In genomic region chr17:36609498-36609862, GRCh38 we compare ENCODE assay signal across 12 cellular contexts. TPM values are rescaled to one million over a fixed set of nuclear protein-coding genes. Genes with fewer than 3 reads are reported as not detected.
DNase-seq lines count a peak whose midpoint lies in the region; ATAC-seq and TF ChIP-seq lines count a peak whose summit lies in the region.
"Had no signal": no experiment of that assay in that cellular context is flagged by ENCODE, and none has a peak within 500 bp of the region (broad histone marks: within the 10 kb centered on the region; RNA-seq: fewer than 3 reads in every experiment).

No MANE protein-coding gene starts in this region.

- H3K9me3 ChIP-seq in HCT116 (ENCODE audit: control insufficient read depth in 1 of 2, insufficient read depth in 1 of 2, low read depth in 1 of 2, low read length in 2 of 2) (no peaks in the 10 kb centered on the region), neural progenitor cell (ENCODE audit: low read depth) (no peaks in the 10 kb centered on the region), prostate gland (no peaks in the 10 kb centered on the region)
- H3K9me3 ChIP-seq: SK-N-SH had no signal

- ATAC-seq in HCT116 (no peak), WTC11 (peak; percentile 48)

- H3F3A ChIP-seq in neural progenitor cell (ENCODE audit: low read depth): peaks cover under 1% of the 10 kb centered on the region

- H3K4me2 ChIP-seq in HCT116 (ENCODE audit: low read length) (no peak overlapping the region), neural progenitor cell (no peak overlapping the region)
- H3K4me2 ChIP-seq: SK-N-SH had no signal

- H3K27me3 Mint-ChIP-seq in WTC11 (ENCODE audit: low read depth): no peaks in the 10 kb centered on the region
- H3K27me3 Mint-ChIP-seq in neural progenitor cell (ENCODE audit: insufficient read depth, low read depth): peaks cover 3% of the 10 kb centered on the region
- H3K27me3 Mint-ChIP-seq: CD4-positive, alpha-beta memory T cell; T-cell had no signal

- DNase-seq in NCI-H2171 (lab: John Stamatoyannopoulos, UW) (peak; percentile 64), NCI-H2171 treated with DMSO at 0.1 percent for 48 hours (lab: John Stamatoyannopoulos, UW) (no peak), HCT116 (ENCODE audit: low read depth, low spot score) (no peak), WTC11 (ENCODE audit: low spot score) (peak; percentile 52), neural progenitor cell (ENCODE audit: low spot score) (no peak), prostate gland (ENCODE audit: low spot score) (no peak), KBM-7 (no peak), NCI-H1417 (lab: John Stamatoyannopoulos, UW) (no peak)
- DNase-seq: CD4-positive, alpha-beta memory T cell; KG1; SK-N-SH had no signal

- H3K36me3 Mint-ChIP-seq in WTC11 (peaks cover 14% of the 10 kb centered on the region), neural progenitor cell (no peaks in the 10 kb centered on the region)

- peak in 1 of 3 experiments; percentile 26; a peak in 1 of 6 replicates for TF ChIP-seq CTCF in HCT116 (IDR thresholded peaks at IDR 0.05 in 2 of 3, conservative IDR thresholded peaks at IDR 0.05 in 1 of 3; ENCODE audit: borderline replicate concordance in 1 of 3, insufficient read depth in 1 of 3, low read depth in 2 of 3, low read length in 2 of 3)
- peak; percentile 12; the same call in 1 of the 2 replicates for TF ChIP-seq CTCF in WTC11 (IDR thresholded peaks at IDR 0.05)
- TF ChIP-seq CTCF in neural progenitor cell (IDR thresholded peaks at IDR 0.05): no peak
- no peak for TF ChIP-seq CTCF in prostate gland (IDR thresholded peaks at IDR 0.05)

- WGBS in prostate gland: 86% methylated on average over 7 of the region's 7 CpGs

- in situ Hi-C loops in KBM-7 (cut with MboI; ENCODE audit: low pct_unique_long_range_greater_than_20kb, low sequenced_read_pairs): loop anchor here (25.0 kb wide), 3 partner anchors 453 to 778 kb away; partner anchors contain the start of gene C17orf78

- H3K36me3 ChIP-seq in HCT116 (ENCODE audit: control insufficient read depth in 1 of 2, insufficient read depth in 2 of 2, low read length in 2 of 2) (peaks cover 0 to 9% of the 10 kb centered on the region in 2 experiments; a peak in 1 of 4 replicates), neural progenitor cell (no peaks in the 10 kb centered on the region), prostate gland (no peaks in the 10 kb centered on the region)

- H3K27ac Mint-ChIP-seq in WTC11: no peak overlapping the region
- H3K27ac Mint-ChIP-seq in neural progenitor cell: no peak overlapping the region
- H3K27ac Mint-ChIP-seq: T-cell had no signal

- H3K79me2 ChIP-seq in HCT116 (ENCODE audit: insufficient read depth, low read length) (peaks cover 17% of the 10 kb centered on the region), neural progenitor cell (ENCODE audit: low read depth) (no peaks in the 10 kb centered on the region)

- CTCF ChIA-PET in HCT116 (lab: Charles Lee): interaction anchor here (2.1 kb wide), 1 partner anchor 8 kb away, joined by 6 read pairs; the partner anchor contains the start of gene MRM1
- CTCF ChIA-PET in WTC11 (lab: Charles Lee): interaction anchor here (1.0 kb wide), 1 partner anchor 17 kb away, joined by 6 read pairs; no protein-coding TSS in a partner anchor

- H3K4me3 ChIP-seq in HCT116 (replicated peaks in 1 of 2; ENCODE audit: low read depth in 1 of 2, low read length in 2 of 2): no peak overlapping the region
- H3K4me3 ChIP-seq in neural progenitor cell: no peak overlapping the region
- no peak overlapping the region for H3K4me3 ChIP-seq in prostate gland

- intact Hi-C loops in HCT116 (cut with micrococcal nuclease): no loop called here
- intact Hi-C loops in prostate gland (cut with DNase I): no loop called here

- H3K4me1 ChIP-seq in HCT116 (ENCODE audit: control insufficient read depth in 1 of 2, insufficient read depth in 2 of 2, low read length in 2 of 2) (peaks cover 17 to 31% of the 10 kb centered on the region in 2 experiments; a peak in 3 of 4 replicates), neural progenitor cell (peaks cover 15% of the 10 kb centered on the region), prostate gland (replicated peaks) (no peaks in the 10 kb centered on the region)

- no peaks in the 10 kb centered on the region for H4K20me1 ChIP-seq in HCT116 (ENCODE audit: insufficient read depth)
- H4K20me1 ChIP-seq in neural progenitor cell (ENCODE audit: low read depth): no peaks in the 10 kb centered on the region

- RAD21 ChIA-PET in HCT116 (lab: Charles Lee; ENCODE audit: low non-redundant PET in 1 of 2, low total read pairs in 2 of 2, uncharacterized antibody in 2 of 2, unreplicated experiment in 2 of 2): no interaction called here

- H3K27ac ChIP-seq in HCT116 (ENCODE audit: low read depth, low read length) (0 out of 2 replicates have a peak overlapping the region, but pooled peaks have one; percentile 58), neural progenitor cell (no peak overlapping the region), prostate gland (no peak overlapping the region)

- H3K4me1 Mint-ChIP-seq in WTC11 (peaks cover 40% of the 10 kb centered on the region), neural progenitor cell (peaks cover 2% of the 10 kb centered on the region)

- no peak overlapping the region for H3K9ac ChIP-seq in HCT116 (ENCODE audit: low read length)
- H3K9ac ChIP-seq in neural progenitor cell: no peak overlapping the region
- H3K9ac ChIP-seq: SK-N-SH had no signal

- H3K9me2 ChIP-seq in HCT116 (ENCODE audit: insufficient read depth): no peaks in the 10 kb centered on the region
- H3K9me2 ChIP-seq: SK-N-SH had no signal

- BruUV-seq in HCT116 (replicated peaks; lab: Mats Ljungman, UMichigan): no TSS peak

- no peak overlapping the region for H2AFZ ChIP-seq in HCT116 (ENCODE audit: low read depth, low read length, poor library complexity, severe bottlenecking)
- H2AFZ ChIP-seq in neural progenitor cell (replicated peaks): no peak overlapping the region

- no peak for TF ChIP-seq RAD21 in HCT116 (IDR thresholded peaks at IDR 0.05; ENCODE audit: low read depth)

- H3K4me3 Mint-ChIP-seq in WTC11 (no peak overlapping the region), neural progenitor cell (peak overlapping the region; percentile 13)
- H3K4me3 Mint-ChIP-seq: CD4-positive, alpha-beta memory T cell; T-cell had no signal

- TF ChIP-seq POLR2A in HCT116 (IDR thresholded peaks at IDR 0.05; ENCODE audit: borderline replicate concordance, extremely low read depth, insufficient read depth, insufficient read length): no peak
- TF ChIP-seq POLR2A in prostate gland (IDR thresholded peaks at IDR 0.05): no peak

- POLR2A ChIA-PET in HCT116 (lab: Charles Lee) (no interaction called here), WTC11 (lab: Charles Lee) (no interaction called here)

- peaks cover 8% of the 10 kb centered on the region; the same call in 1 of the 2 replicates for H3K9me3 Mint-ChIP-seq in WTC11
- no peaks in the 10 kb centered on the region for H3K9me3 Mint-ChIP-seq in neural progenitor cell
- H3K9me3 Mint-ChIP-seq: T-cell had no signal

- no peaks in the 10 kb centered on the region for H3K27me3 ChIP-seq in HCT116 (ENCODE audit: insufficient read depth, low read length)
- H3K27me3 ChIP-seq in neural progenitor cell: no peaks in the 10 kb centered on the region
- H3K27me3 ChIP-seq in prostate gland (replicated peaks; ENCODE audit: insufficient read depth): no peaks in the 10 kb centered on the region

TF ChIP-seq in HCT116, 20 proteins besides CTCF, POLR2A, EP300 and RAD21 (continues in another document):
- TF ChIP-seq ZBTB33 (IDR thresholded peaks at IDR 0.05; ENCODE audit: extremely low read depth, insufficient replicate concordance, low read length) (no peak), EZH2 (IDR thresholded peaks at IDR 0.05) (no peak)

TF ChIP-seq in WTC11, 78 proteins besides CTCF, POLR2A, EP300 and RAD21 (continues in another document):
- no peak for TF ChIP-seq ARID4B (CRISPR knock-in tag; IDR thresholded peaks at IDR 0.05; ENCODE audit: borderline replicate concordance)
- no peak for TF ChIP-seq NFE2L1 (CRISPR knock-in tag; IDR thresholded peaks at IDR 0.05)

RNA-seq across cellular contexts. Expression of gene MRM1, which starts 8.1 kb away (rescaled TPM):
- total RNA-seq in HCT116 (2021; ENCODE audit: unreplicated experiment) (14.5 TPM), WTC11 (2021) (12.1 to 16.5 TPM (median 14.2 TPM) in 3 replicates), neural progenitor cell (ENCODE audit: low replicate concordance) (0.65 and 4.1 TPM in 2 replicates), prostate gland (10 to 100 TPM in 1 of 2 donors, 1 to 10 TPM in 1; 7.8 to 10.2 TPM)
- polyA plus RNA-seq in HCT116 (2012): 7.2 and 8.4 TPM in 2 replicates

RNA-seq across cellular contexts. Expression of gene DHRS11, which starts 17.8 kb away (rescaled TPM):
- 21.5 TPM for total RNA-seq in HCT116 (2021; ENCODE audit: unreplicated experiment)
- 18.0 and 21.0 TPM in 2 replicates for polyA plus RNA-seq in HCT116 (2012)
- 34.8 to 38.0 TPM (median 35.9 TPM) in 3 replicates for total RNA-seq in WTC11 (2021)
- total RNA-seq in neural progenitor cell (ENCODE audit: low replicate concordance): 14.4 and 27.3 TPM in 2 replicates
- total RNA-seq in prostate gland: 1 to 10 TPM; 8.0 to 8.2 TPM

Comparison
In these comparisons a context has a peak if more than half of its experiments do, and no peak if none do; other contexts are left out.
1. DNase-seq: peak in NCI-H2171 (single experiment) and WTC11 (single experiment); none in NCI-H2171 treated with DMSO at 0.1 percent for 48 hours (single experiment), HCT116 (single experiment), neural progenitor cell (single experiment), prostate gland (single experiment), KBM-7 (single experiment) and NCI-H1417 (0 of 3).